Comparison of ENCODE assay signal across 1 cellular context in genomic region chr5:80701597-80701996, GRCh38.
A peak's percentile ranks its signal among the peaks of the same experiment; 100 is the strongest.
TF ChIP-seq lines count a peak whose summit lies in the region.

No MANE protein-coding gene starts in this region.

TF ChIP-seq in K562, 482 proteins besides CTCF, POLR2A, EP300 and RAD21 (continued from another document and continues in another):
- TF ChIP-seq GMEB1 (CRISPR knock-in tag; IDR thresholded peaks at IDR 0.05) (no peak), PHF20 (IDR thresholded peaks at IDR 0.05; ENCODE audit: partially characterized antibody) (no peak), SREBF2 (CRISPR knock-in tag; IDR thresholded peaks at IDR 0.05) (no peak), RBM17 (IDR thresholded peaks at IDR 0.05; ENCODE audit: borderline replicate concordance, low read depth, low read length) (no peak), ZBTB26 (CRISPR knock-in tag; IDR thresholded peaks at IDR 0.05) (no peak), ZNF41 (CRISPR knock-in tag; conservative IDR thresholded peaks at IDR 0.05) (no peak), KLF6 (CRISPR knock-in tag; IDR thresholded peaks at IDR 0.05; ENCODE audit: borderline replicate concordance) (no peak), ZBTB9 (CRISPR knock-in tag; IDR thresholded peaks at IDR 0.05) (no peak), ARNT (IDR thresholded peaks at IDR 0.05) (no peak), CUX1 (CRISPR knock-in tag; IDR thresholded peaks at IDR 0.05) (no peak), ZBTB34 (CRISPR knock-in tag; IDR thresholded peaks at IDR 0.05) (no peak), ZNF436 (CRISPR knock-in tag; IDR thresholded peaks at IDR 0.05) (no peak), HDAC6 (IDR thresholded peaks at IDR 0.05; ENCODE audit: low read depth, low read length) (no peak), NONO (IDR thresholded peaks at IDR 0.05; ENCODE audit: low read depth in 2 of 2, low read length in 1 of 2) (no peak), CAMTA2 (CRISPR knock-in tag; conservative IDR thresholded peaks at IDR 0.05) (no peak), SAFB (IDR thresholded peaks at IDR 0.05; ENCODE audit: borderline replicate concordance, low read depth, low read length) (no peak), ZBTB12 (CRISPR knock-in tag; IDR thresholded peaks at IDR 0.05) (no peak), EWSR1 (IDR thresholded peaks at IDR 0.05; ENCODE audit: borderline replicate concordance, low read depth, partially characterized antibody) (no peak), ZFP91 (CRISPR knock-in tag; IDR thresholded peaks at IDR 0.05) (no peak), XRCC5 (IDR thresholded peaks at IDR 0.05; ENCODE audit: low read depth, low read length) (no peak), ZNF79 (CRISPR knock-in tag; IDR thresholded peaks at IDR 0.05; ENCODE audit: low read depth) (peak; percentile 66; the same call in 1 of the 2 replicates), BRF2 (IDR thresholded peaks at IDR 0.05; ENCODE audit: borderline replicate concordance, insufficient read depth, insufficient read length) (no peak), POLR2G (IDR thresholded peaks at IDR 0.05; ENCODE audit: low read depth, low read length) (no peak), MTF1 (CRISPR knock-in tag; IDR thresholded peaks at IDR 0.05; ENCODE audit: borderline replicate concordance) (no peak), SOX6 (IDR thresholded peaks at IDR 0.05) (peak; percentile 69), MTA2 (IDR thresholded peaks at IDR 0.05; ENCODE audit: low read depth) (peak; percentile 49), ZKSCAN1 (IDR thresholded peaks at IDR 0.05; ENCODE audit: low read depth, low read length) (no peak), ZNF232 (CRISPR knock-in tag; IDR thresholded peaks at IDR 0.05) (no peak), ZNF324 (CRISPR knock-in tag; IDR thresholded peaks at IDR 0.05) (no peak), ZNF143 (CRISPR knock-in tag; IDR thresholded peaks at IDR 0.05) (no peak), CTCFL (IDR thresholded peaks at IDR 0.05; ENCODE audit: borderline replicate concordance, insufficient read depth, low read depth, low read length, poor library complexity, severe bottlenecking) (no peak), UBTF (IDR thresholded peaks at IDR 0.05; ENCODE audit: borderline replicate concordance in 1 of 2, low read depth in 2 of 2, low read length in 2 of 2) (no peak), HNRNPK (IDR thresholded peaks at IDR 0.05; ENCODE audit: low read depth, low read length, poor library complexity, severe bottlenecking) (no peak), WHSC1 (IDR thresholded peaks at IDR 0.05; ENCODE audit: low read length) (no peak), LARP7 (IDR thresholded peaks at IDR 0.05) (no peak), ZNF384 (IDR thresholded peaks at IDR 0.05; ENCODE audit: low read depth, low read length) (no peak), BHLHE40 (IDR thresholded peaks at IDR 0.05; ENCODE audit: low read length) (no peak), ZBTB43 (CRISPR knock-in tag; IDR thresholded peaks at IDR 0.05) (no peak)
